9 cellular contexts compared by ENCODE assay signal in genomic region chr10:31770307-31770902, GRCh38.
DNase-seq lines count a peak whose midpoint lies in the region; ATAC-seq and TF ChIP-seq lines count a peak whose summit lies in the region.
"Had no signal": no experiment of that assay in that cellular context is flagged by ENCODE, and none has a peak within 500 bp of the region (broad histone marks: within the 10 kb centered on the region; RNA-seq: fewer than 3 reads in every experiment).

No MANE protein-coding gene starts in this region.

- H3K14ac ChIP-seq in neuronal stem cell (ENCODE audit: low read length) = no peak overlapping the region

- no peak overlapping the region for H3K23ac ChIP-seq in neuronal stem cell (ENCODE audit: low read depth, low read length, poor library complexity)

- no peak overlapping the region for H4K91ac ChIP-seq in neuronal stem cell (ENCODE audit: low read depth, low read length, poor library complexity)

- H3K27me3 Mint-ChIP-seq in activated naive CD8-positive, alpha-beta T cell treated with anti-CD3 and anti-CD28 coated beads, Interleukin-2, amount 10 ng/mL, durations not matched to agents 7 days and 5 days = no peaks in the 10 kb centered on the region

- H3K4me1 ChIP-seq in SJCRH30 (peaks cover 32% of the 10 kb centered on the region), neuronal stem cell (ENCODE audit: control insufficient read depth in 2 of 2, insufficient read depth in 1 of 2, low read depth in 1 of 2, low read length in 2 of 2) (peaks cover 18 to 21% of the 10 kb centered on the region in 2 donors)

- H3K36me3 Mint-ChIP-seq in activated naive CD8-positive, alpha-beta T cell treated with anti-CD3 and anti-CD28 coated beads, Interleukin-2, amount 10 ng/mL, durations not matched to agents 7 days and 5 days = no peaks in the 10 kb centered on the region

- WGBS in neuronal stem cell (ENCODE audit: extremely low coverage in 2 of 2, insufficient read length in 2 of 2, insufficient replicate concordance in 1 of 2), 2 donors = no CpG with 5 or more reads among the region's 8 CpGs

- no peak overlapping the region for H2BK15ac ChIP-seq in neuronal stem cell (ENCODE audit: low read length)

- H3K27ac ChIP-seq in SJCRH30 (no peak overlapping the region), neuronal stem cell (replicated peaks; ENCODE audit: low read length) (no peak overlapping the region)

- H3K4me2 ChIP-seq in neuronal stem cell (ENCODE audit: insufficient read depth, low read length, poor library complexity, severe bottlenecking) = no peak overlapping the region

- no peaks in the 10 kb centered on the region for H3K79me1 ChIP-seq in neuronal stem cell (ENCODE audit: low read depth, low read length)

- no peak overlapping the region for H4K8ac ChIP-seq in neuronal stem cell (ENCODE audit: low read depth, low read length)

- no peaks in the 10 kb centered on the region for H3K4me1 Mint-ChIP-seq in activated naive CD8-positive, alpha-beta T cell treated with anti-CD3 and anti-CD28 coated beads, Interleukin-2, amount 10 ng/mL, durations not matched to agents 7 days and 5 days

- H3K36me3 ChIP-seq in SJCRH30 (no peaks in the 10 kb centered on the region), neuronal stem cell (replicated peaks in 1 of 2; ENCODE audit: control insufficient read depth in 2 of 2, insufficient read depth in 2 of 2, low read length in 2 of 2) (no peaks in the 10 kb centered on the region)

- no peaks in the 10 kb centered on the region for H3K9me3 Mint-ChIP-seq in activated naive CD8-positive, alpha-beta T cell treated with anti-CD3 and anti-CD28 coated beads, Interleukin-2, amount 10 ng/mL, durations not matched to agents 7 days and 5 days
- H3K9me3 Mint-ChIP-seq: T-helper 1 cell treated with Interleukin-12 subunit alpha and Interleukin-12 subunit beta and Interleukin-4 antibody, amounts not matched to agents 30 μg/mL and 1 μg/mL, for 36 hours had no signal

- H2AK5ac ChIP-seq in neuronal stem cell (ENCODE audit: low read depth, low read length) = no peak overlapping the region

- H3K27me3 ChIP-seq in SJCRH30 (no peaks in the 10 kb centered on the region), neuronal stem cell (ENCODE audit: control insufficient read depth in 3 of 3, insufficient read depth in 3 of 3, low read depth in 1 of 3, low read length in 3 of 3) (no peaks in the 10 kb centered on the region)

- peak; percentile 60 for ATAC-seq in activated naive CD8-positive, alpha-beta T cell treated with anti-CD3 and anti-CD28 coated beads, Interleukin-2, amount 10 ng/mL, durations not matched to agents 7 days and 5 days (ENCODE audit: low read depth)
- no peak for ATAC-seq in GM21737 (IDR thresholded peaks at IDR 0.05; ENCODE audit: unreplicated experiment)

- H2BK12ac ChIP-seq in neuronal stem cell (ENCODE audit: low read length) = no peak overlapping the region

- H3K4me3 Mint-ChIP-seq in activated naive CD8-positive, alpha-beta T cell treated with anti-CD3 and anti-CD28 coated beads, Interleukin-2, amount 10 ng/mL, durations not matched to agents 7 days and 5 days = no peak overlapping the region
- H3K4me3 Mint-ChIP-seq: T-helper 1 cell treated with Interleukin-12 subunit alpha and Interleukin-12 subunit beta and Interleukin-4 antibody, amounts not matched to agents 30 μg/mL and 1 μg/mL, for 36 hours had no signal

- CTCF ChIA-PET in HEK293T (lab: Yijun Ruan, JAX) = interaction anchor here (0.5 to 1.2 kb wide), 6 partner anchors 9 to 986 kb away, joined by 3 to 7 read pairs (median 3); no protein-coding TSS in a partner anchor

- peak; percentile 78 for TF ChIP-seq CTCF in GM12872 (IDR thresholded peaks at IDR 0.05; ENCODE audit: insufficient read depth, low read depth, low read length)

- DNase-seq in HEK293T (ENCODE audit: extremely low spot score) (peak; percentile 56), SJCRH30 (peak; percentile 49 to 65), inferior parietal cortex (ENCODE audit: extremely low spot score) (peak; percentile 13), neuronal stem cell (ENCODE audit: low spot score) (no peak)
- peak; percentile 59 for DNase-seq in activated naive CD8-positive, alpha-beta T cell treated with anti-CD3 and anti-CD28 coated beads, Interleukin-2, amount 10 ng/mL, durations not matched to agents 7 days and 5 days
- peak in 2 of 3 donors; percentile 20 to 32 for DNase-seq in stimulated activated CD4-positive, alpha-beta T cell treated with anti-CD3 and anti-CD28 coated beads, TNF-alpha, amount 100 ng/mL, for 48 hours (ENCODE audit: low read depth in 3 of 3)

- no peak overlapping the region for H2BK5ac ChIP-seq in neuronal stem cell (ENCODE audit: low read length)

- no peak overlapping the region for H2AFZ ChIP-seq in neuronal stem cell (ENCODE audit: low read length)

- H3K4me3 ChIP-seq in SJCRH30 (no peak overlapping the region), neuronal stem cell (ENCODE audit: low read length in 2 of 2) (no peak overlapping the region)

- H3K9ac ChIP-seq in neuronal stem cell (ENCODE audit: low read depth, low read length, poor library complexity) = no peak overlapping the region

- H2BK120ac ChIP-seq in neuronal stem cell (ENCODE audit: low read depth, low read length) = no peak overlapping the region

- H3K9me3 ChIP-seq in SJCRH30 (replicated peaks) = no peaks in the 10 kb centered on the region
- H3K9me3 ChIP-seq in neuronal stem cell (replicated peaks in 1 of 2; ENCODE audit: control insufficient read depth in 2 of 2, insufficient read depth in 1 of 2, low read depth in 1 of 2, low read length in 2 of 2) = no peaks in the 10 kb centered on the region

- H3K27ac Mint-ChIP-seq in activated naive CD8-positive, alpha-beta T cell treated with anti-CD3 and anti-CD28 coated beads, Interleukin-2, amount 10 ng/mL, durations not matched to agents 7 days and 5 days = no peak overlapping the region
- H3K27ac Mint-ChIP-seq: T-helper 1 cell treated with Interleukin-12 subunit alpha and Interleukin-12 subunit beta and Interleukin-4 antibody, amounts not matched to agents 30 μg/mL and 1 μg/mL, for 36 hours had no signal

- H3K4ac ChIP-seq in neuronal stem cell (ENCODE audit: low read length) = no peak overlapping the region

- POLR2A ChIA-PET in HEK293T (lab: Yijun Ruan, JAX) = interaction anchor here (1.0 kb wide), 1 partner anchor 738 kb away, joined by 4 read pairs; the partner anchor contains the start of gene ZNF438
- POLR2A ChIA-PET in activated naive CD8-positive, alpha-beta T cell treated with anti-CD3 and anti-CD28 coated beads, Interleukin-2, amount 10 ng/mL, durations not matched to agents 7 days and 5 days (lab: Charles Lee) = interaction anchor here (0.6 kb wide), 1 partner anchor 986 kb away, joined by 3 read pairs; no protein-coding TSS in a partner anchor

- H3K18ac ChIP-seq in neuronal stem cell (ENCODE audit: low read length) = no peak overlapping the region

TF ChIP-seq in HEK293T, 16 proteins besides CTCF, POLR2A, EP300 and RAD21:
- TF ChIP-seq BHLHE40 (IDR thresholded peaks at IDR 0.05; ENCODE audit: borderline replicate concordance) = no peak
- no peak for TF ChIP-seq L3MBTL2 (conservative IDR thresholded peaks at IDR 0.05)
- TF ChIP-seq FOXK2 (IDR thresholded peaks at IDR 0.05) = no peak
- no peak for TF ChIP-seq HDGF (IDR thresholded peaks at IDR 0.05; ENCODE audit: borderline replicate concordance)
- no peak for TF ChIP-seq ZNF384 (IDR thresholded peaks at IDR 0.05)
- TF ChIP-seq CTBP1 (IDR thresholded peaks at IDR 0.05; ENCODE audit: borderline replicate concordance) = no peak
- TF ChIP-seq LEF1 (IDR thresholded peaks at IDR 0.05; ENCODE audit: borderline replicate concordance) = no peak
- TF ChIP-seq SP1 (IDR thresholded peaks at IDR 0.05) = no peak
- no peak for TF ChIP-seq SUZ12 (IDR thresholded peaks at IDR 0.05)
- TF ChIP-seq ARNT (IDR thresholded peaks at IDR 0.05) = no peak
- TF ChIP-seq FOXM1 (IDR thresholded peaks at IDR 0.05; ENCODE audit: borderline replicate concordance) = no peak
- no peak for TF ChIP-seq FOXA1 (IDR thresholded peaks at IDR 0.05)
- TF ChIP-seq NFRKB (IDR thresholded peaks at IDR 0.05) = no peak
